8 cellular contexts compared by ENCODE assay signal in genomic region chr11:69442807-69443137, GRCh38. TPM values are rescaled to one million over a fixed set of nuclear protein-coding genes. Genes with fewer than 3 reads are reported as not detected.
A peak's percentile ranks its signal among the peaks of the same experiment; 100 is the strongest.
DNase-seq lines count a peak whose midpoint lies in the region; ATAC-seq, FAIRE-seq and TF ChIP-seq lines count a peak whose summit lies in the region.

No MANE protein-coding gene starts in this region.

- no peaks in the 10 kb centered on the region for H3K27me3 ChIP-seq in SJSA1 (replicated peaks)
- H3K27me3 ChIP-seq in heart right ventricle: no peaks in the 10 kb centered on the region

- TF ChIP-seq CTCF in heart right ventricle (IDR thresholded peaks at IDR 0.05): no peak

- intact Hi-C loops in heart right ventricle (cut with DNase I): loop anchor here in 8 of 10 donors (2.0 to 10.0 kb wide), 14 partner anchors 55 to 338 kb away; partner anchors contain the start of genes CCND1 (in 2 of the 8) and MYEOV (in 2 of the 8)

- TF ChIP-seq POLR2A in H54 (IDR thresholded peaks at IDR 0.05; ENCODE audit: low read depth, low read length): no peak

- H3K4me1 ChIP-seq in SJSA1 (replicated peaks) (peaks cover 51% of the 10 kb centered on the region), heart right ventricle (peaks cover 19 to 44% (median 32%) of the 10 kb centered on the region in 9 donors)

- peak; percentile 7 to 55 (median 32) for ATAC-seq in heart right ventricle
- ATAC-seq in GM19467 (IDR thresholded peaks at IDR 0.05; ENCODE audit: unreplicated experiment): no peak
- ATAC-seq in HG02610 (IDR thresholded peaks at IDR 0.05; ENCODE audit: unreplicated experiment): no peak

- no peak for FAIRE-seq in H54 (lab: Jason Lieb, UNC)

- H3K4me3 ChIP-seq in SJSA1 (no peak overlapping the region), heart right ventricle (peak overlapping the region in 5 of 10 donors; percentile 47 to 56 (median 53))

- H3K9me3 ChIP-seq in SJSA1 (replicated peaks) (no peaks in the 10 kb centered on the region), heart right ventricle (no peaks in the 10 kb centered on the region)

- DNase-seq in Daoy (ENCODE audit: low read depth) (peak; percentile 30), SJSA1 (ENCODE audit: low read depth in 1 of 2, low spot score in 2 of 2) (peak; percentile 94 to 98), heart right ventricle (peak in 1 of 2 donors; percentile 72), renal cortical epithelial cell (ENCODE audit: low read depth) (peak; percentile 50), H54 (ENCODE audit: insufficient read length, low spot score) (no peak), NCI-H446 treated with DMSO at 0.1 percent for 48 hours (lab: John Stamatoyannopoulos, UW) (no peak)

- H3K27ac ChIP-seq in SJSA1: peak overlapping the region; percentile 82
- peak overlapping the region in 9 of 10 donors; percentile 78 to 99 (median 89) for H3K27ac ChIP-seq in heart right ventricle

- WGBS in heart right ventricle, 2 donors: 24 to 33% methylated on average over 10 of the region's 10 CpGs

- H3K36me3 ChIP-seq in SJSA1: no peaks in the 10 kb centered on the region
- no peaks in the 10 kb centered on the region for H3K36me3 ChIP-seq in heart right ventricle

RNA-seq across cellular contexts. Expression of gene LINC01488, which starts 38.7 kb away (rescaled TPM):
- not detected in 2 replicates for total RNA-seq in Daoy (2014; rRNA removed; shearing (Covaris generic))
- 0.05 TPM in 1 of 2 replicates, not detected in the other for total RNA-seq in SJSA1 (2014; rRNA removed; shearing (Covaris generic))
- under 1 TPM in 6 of 10 donors, not detected in 4; 0.12 to 0.23 (median 0.15) TPM for total RNA-seq in heart right ventricle
- polyA plus RNA-seq in heart right ventricle: under 1 TPM; 0.03 to 0.59 TPM
- not detected in 2 replicates for total RNA-seq in renal cortical epithelial cell

Comparison
In these comparisons a context has a peak if more than half of its experiments do, and no peak if none do; other contexts are left out.
1. DNase-seq: peak in Daoy (single experiment), SJSA1 (2 of 2) and renal cortical epithelial cell (single experiment); none in H54 (single experiment) and NCI-H446 treated with DMSO at 0.1 percent for 48 hours (single experiment).
2. ATAC-seq: peak in heart right ventricle (8 of 8); none in GM19467 (single experiment) and HG02610 (single experiment).